Comparison of ENCODE assay signal across 11 cellular contexts in genomic region chr6:42429042-42429574, GRCh38. TPM values are rescaled to one million over a fixed set of nuclear protein-coding genes. Genes with fewer than 3 reads are reported as not detected.
DNase-seq lines count a peak whose midpoint lies in the region.
"Had no signal": no experiment of that assay in that cellular context is flagged by ENCODE, and none has a peak within 500 bp of the region (broad histone marks: within the 10 kb centered on the region; RNA-seq: fewer than 3 reads in every experiment).

No MANE protein-coding gene starts in this region.

- CTCF ChIA-PET in activated CD4-positive, alpha-beta memory T cell treated with anti-CD3 and anti-CD28 coated beads for 36 hours (lab: Charles Lee): interaction anchor here (1.2 kb wide), 1 partner anchor 119 kb away, joined by 3 read pairs; no protein-coding TSS in a partner anchor

- peak overlapping the region; percentile 18 for H3K4me3 Mint-ChIP-seq in activated T-cell treated with anti-CD3 and anti-CD28 coated beads, Interleukin-2, amount 50 U/mL, for 24 hours
- no peak overlapping the region for H3K4me3 Mint-ChIP-seq in activated CD4-positive, alpha-beta memory T cell treated with anti-CD3 and anti-CD28 coated beads for 36 hours
- peak overlapping the region; percentile 47 for H3K4me3 Mint-ChIP-seq in stimulated activated naive CD8-positive, alpha-beta T cell treated with anti-CD3 and anti-CD28 coated beads, Interleukin-15, Interleukin-2, amounts not matched to agents 100 ng/mL and 50 ng/mL, for 24 hours

- H3K27ac Mint-ChIP-seq in activated T-cell treated with anti-CD3 and anti-CD28 coated beads, Interleukin-2, amount 50 U/mL, for 24 hours: peak overlapping the region; percentile 82
- H3K27ac Mint-ChIP-seq in activated CD4-positive, alpha-beta memory T cell treated with anti-CD3 and anti-CD28 coated beads for 36 hours: peak overlapping the region; percentile 44
- peak overlapping the region; percentile 12 for H3K27ac Mint-ChIP-seq in stimulated activated naive CD8-positive, alpha-beta T cell treated with anti-CD3 and anti-CD28 coated beads, Interleukin-15, Interleukin-2, amounts not matched to agents 100 ng/mL and 50 ng/mL, for 24 hours

- H3K27me3 Mint-ChIP-seq in activated T-cell treated with anti-CD3 and anti-CD28 coated beads, Interleukin-2, amount 50 U/mL, for 24 hours: no peaks in the 10 kb centered on the region
- no peaks in the 10 kb centered on the region for H3K27me3 Mint-ChIP-seq in activated CD4-positive, alpha-beta memory T cell treated with anti-CD3 and anti-CD28 coated beads for 36 hours
- H3K27me3 Mint-ChIP-seq in stimulated activated naive CD8-positive, alpha-beta T cell treated with anti-CD3 and anti-CD28 coated beads, Interleukin-15, Interleukin-2, amounts not matched to agents 100 ng/mL and 50 ng/mL, for 24 hours: no peaks in the 10 kb centered on the region

- H3K9me3 ChIP-seq in iPS-15b (ENCODE audit: control insufficient read depth, insufficient read depth, low read length): peaks cover 2% of the 10 kb centered on the region

- peaks cover 7% of the 10 kb centered on the region for H3K9me3 Mint-ChIP-seq in activated T-cell treated with anti-CD3 and anti-CD28 coated beads, Interleukin-2, amount 50 U/mL, for 24 hours
- H3K9me3 Mint-ChIP-seq in activated CD4-positive, alpha-beta memory T cell treated with anti-CD3 and anti-CD28 coated beads for 36 hours: peaks cover 11% of the 10 kb centered on the region
- peaks cover 4% of the 10 kb centered on the region for H3K9me3 Mint-ChIP-seq in stimulated activated naive CD8-positive, alpha-beta T cell treated with anti-CD3 and anti-CD28 coated beads, Interleukin-15, Interleukin-2, amounts not matched to agents 100 ng/mL and 50 ng/mL, for 24 hours

- intact Hi-C loops in activated CD4-positive, alpha-beta memory T cell treated with anti-CD3 and anti-CD28 coated beads for 36 hours (cut with micrococcal nuclease): no loop called here

- POLR2A ChIA-PET in activated CD4-positive, alpha-beta memory T cell treated with anti-CD3 and anti-CD28 coated beads for 36 hours (lab: Charles Lee): no interaction called here

- H3K9ac ChIP-seq in iPS-15b (ENCODE audit: low read depth, low read length): peak overlapping the region; percentile 49

- no peak overlapping the region for H3K4me3 ChIP-seq in iPS-15b (ENCODE audit: low read depth, low read length)
- H3K4me3 ChIP-seq: cardiac muscle cell had no signal

- peaks cover 36% of the 10 kb centered on the region for H3K36me3 Mint-ChIP-seq in activated T-cell treated with anti-CD3 and anti-CD28 coated beads, Interleukin-2, amount 50 U/mL, for 24 hours (ENCODE audit: low read depth)
- H3K36me3 Mint-ChIP-seq in activated CD4-positive, alpha-beta memory T cell treated with anti-CD3 and anti-CD28 coated beads for 36 hours: peaks cover 11% of the 10 kb centered on the region
- H3K36me3 Mint-ChIP-seq in stimulated activated naive CD8-positive, alpha-beta T cell treated with anti-CD3 and anti-CD28 coated beads, Interleukin-15, Interleukin-2, amounts not matched to agents 100 ng/mL and 50 ng/mL, for 24 hours (ENCODE audit: low read depth): peaks cover 12% of the 10 kb centered on the region

- peaks cover 57% of the 10 kb centered on the region for H3K4me1 Mint-ChIP-seq in activated T-cell treated with anti-CD3 and anti-CD28 coated beads, Interleukin-2, amount 50 U/mL, for 24 hours (ENCODE audit: low read depth)
- H3K4me1 Mint-ChIP-seq in activated CD4-positive, alpha-beta memory T cell treated with anti-CD3 and anti-CD28 coated beads for 36 hours (ENCODE audit: low read depth): peaks cover 51% of the 10 kb centered on the region
- peaks cover 46% of the 10 kb centered on the region for H3K4me1 Mint-ChIP-seq in stimulated activated naive CD8-positive, alpha-beta T cell treated with anti-CD3 and anti-CD28 coated beads, Interleukin-15, Interleukin-2, amounts not matched to agents 100 ng/mL and 50 ng/mL, for 24 hours (ENCODE audit: low read depth)

- peaks cover 22% of the 10 kb centered on the region for H3K4me1 ChIP-seq in iPS-15b (ENCODE audit: control insufficient read depth, insufficient read depth, low read length)

- no peaks in the 10 kb centered on the region for H3K36me3 ChIP-seq in iPS-15b (ENCODE audit: control insufficient read depth, insufficient read depth, low read length)
- H3K36me3 ChIP-seq: cardiac muscle cell had no signal

- no peaks in the 10 kb centered on the region for H3K27me3 ChIP-seq in iPS-15b (ENCODE audit: control insufficient read depth, insufficient read depth, low read length)
- H3K27me3 ChIP-seq: cardiac muscle cell had no signal

- DNase-seq in activated T-cell treated with anti-CD3 and anti-CD28 coated beads, Interleukin-2, amount 50 U/mL, for 24 hours: no peak
- DNase-seq in activated T-cell treated with anti-CD3 and anti-CD28 coated beads for 4 hours (no peak), amniotic stem cell (lab: John Stamatoyannopoulos, UW) (no peak), NCI-H82 (lab: John Stamatoyannopoulos, UW) (no peak), D341Med (ENCODE audit: low spot score) (no peak)
- DNase-seq in activated CD4-positive, alpha-beta memory T cell treated with anti-CD3 and anti-CD28 coated beads for 36 hours: peak; percentile 37
- DNase-seq: NCI-H1417 treated with DMSO at 0.1 percent for 48 hours, NCI-H748 treated with DMSO at 0.1 percent for 48 hours had no signal

RNA-seq across cellular contexts. Expression of gene TRERF1, which starts 22.6 kb away (rescaled TPM):
- total RNA-seq in activated CD4-positive, alpha-beta memory T cell treated with anti-CD3 and anti-CD28 coated beads for 36 hours: 10 to 100 TPM; 16.3 to 16.7 TPM

Comparison
In these comparisons a context has a peak if more than half of its experiments do, and no peak if none do; other contexts are left out.
1. H3K27ac Mint-ChIP-seq: peak in every context shown above with its lines; median percentile 82 in activated T-cell treated with anti-CD3 and anti-CD28 coated beads, Interleukin-2, amount 50 U/mL, for 24 hours; 44 in activated CD4-positive, alpha-beta memory T cell treated with anti-CD3 and anti-CD28 coated beads for 36 hours; 12 in stimulated activated naive CD8-positive, alpha-beta T cell treated with anti-CD3 and anti-CD28 coated beads, Interleukin-15, Interleukin-2, amounts not matched to agents 100 ng/mL and 50 ng/mL, for 24 hours.